In the genomic region with DNA sequence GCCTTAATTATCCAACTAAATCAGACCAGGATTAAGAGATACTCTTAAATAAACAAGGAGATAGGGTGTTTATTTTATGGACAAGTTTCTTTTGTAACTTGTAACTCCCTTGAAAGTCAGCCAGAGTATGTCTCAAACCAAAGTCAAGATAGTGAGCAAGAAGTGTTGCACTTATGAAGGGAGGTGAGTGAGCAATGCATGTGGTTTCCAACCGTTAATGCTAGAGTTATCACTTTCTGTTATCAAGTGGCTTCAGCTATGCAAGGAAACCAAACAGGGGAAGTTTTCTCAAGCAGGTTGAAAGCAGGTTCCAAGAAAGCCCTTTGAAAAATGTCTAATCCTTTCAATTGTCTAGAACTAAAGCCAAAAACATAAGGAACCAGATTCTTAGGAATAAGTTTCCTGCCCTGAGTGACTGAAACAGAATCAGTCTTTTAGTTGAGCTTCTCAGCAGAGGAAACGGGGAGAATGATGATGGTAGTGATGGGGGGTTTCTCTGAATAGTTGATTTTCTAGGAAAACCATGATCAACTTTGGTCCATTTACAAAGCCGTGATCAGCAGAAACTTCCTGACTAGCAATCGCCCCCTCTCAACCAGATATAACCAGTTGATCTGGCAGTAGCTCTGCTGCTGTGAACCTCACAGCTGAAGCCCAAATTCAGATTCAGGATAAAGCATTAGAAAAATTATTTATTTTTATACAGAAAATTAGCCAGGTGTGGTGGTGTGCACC, we compare ENCODE assay signal across 11 cellular contexts.
DNase-seq lines count a peak whose midpoint lies in the region; ATAC-seq and TF ChIP-seq lines count a peak whose summit lies in the region.
"Had no signal": no experiment of that assay in that cellular context is flagged by ENCODE, and none has a peak within 500 bp of the region (broad histone marks: within the 10 kb centered on the region; RNA-seq: fewer than 3 reads in every experiment).

No MANE protein-coding gene starts in this region.

- no peaks in the 10 kb centered on the region for H3F3A ChIP-seq in MM.1S (ENCODE audit: insufficient read depth, low read length)

- H3K4me2 ChIP-seq in MM.1S (ENCODE audit: low read depth, low read length), result no peak overlapping the region

- H3K27me3 ChIP-seq in MM.1S (replicated peaks; ENCODE audit: insufficient read depth, low read length), result peaks cover 9% of the 10 kb centered on the region; the same call in 1 of the 2 replicates
- H3K27me3 ChIP-seq: upper lobe of left lung had no signal

- no peak for TF ChIP-seq POLR2A in GM18505 (IDR thresholded peaks at IDR 0.05; ENCODE audit: borderline replicate concordance, extremely low read depth, insufficient read depth, insufficient read length)

- peak; percentile 21 for DNase-seq in A172 (ENCODE audit: low spot score)
- DNase-seq in MM.1S, result peak; percentile 26
- peak; percentile 55 for DNase-seq in choroid plexus epithelial cell (ENCODE audit: low read depth)
- DNase-seq in stimulated activated CD4-positive, alpha-beta T cell treated with anti-CD3 and anti-CD28 coated beads, Interleukin-1b, Interleukin-23, amount 100 ng/mL, for 48 hours, result no peak
- DNase-seq in Right ventricle myocardium superior, result no peak
- DNase-seq: activated effector memory CD4-positive, alpha-beta T cell treated with Interleukin-2 at 50 U/mL for 16 hours; dermis blood vessel endothelial cell; upper lobe of left lung had no signal

- ATAC-seq in GM19035 (IDR thresholded peaks at IDR 0.05; ENCODE audit: unreplicated experiment), result peak; percentile 48
- no peak for ATAC-seq in Right ventricle myocardium superior (ENCODE audit: poor library complexity)
- no peak for ATAC-seq in GM18868 (IDR thresholded peaks at IDR 0.05; ENCODE audit: unreplicated experiment)
- no peak for ATAC-seq in GM18505 (IDR thresholded peaks at IDR 0.05; ENCODE audit: unreplicated experiment)

- H3K9me3 ChIP-seq in MM.1S (replicated peaks; ENCODE audit: insufficient read depth, low read length), result no peaks in the 10 kb centered on the region
- H3K9me3 ChIP-seq: upper lobe of left lung had no signal

- TF ChIP-seq CTCF in MM.1S (IDR thresholded peaks at IDR 0.05; ENCODE audit: low read length) (no peak), choroid plexus epithelial cell (conservative IDR thresholded peaks at IDR 0.05; ENCODE audit: low read depth, low read length) (no peak)

- H2AFZ ChIP-seq in MM.1S (ENCODE audit: low read length), result no peak overlapping the region

- no peaks in the 10 kb centered on the region for H3K9me2 ChIP-seq in MM.1S (replicated peaks; ENCODE audit: insufficient read depth, low read length)

- peaks cover 16% of the 10 kb centered on the region for H3K4me1 ChIP-seq in MM.1S (ENCODE audit: low read length)

- no peaks in the 10 kb centered on the region for H3K79me2 ChIP-seq in MM.1S (ENCODE audit: low read length)

- no peak overlapping the region for H3K9ac ChIP-seq in MM.1S (ENCODE audit: low read length)

- no peaks in the 10 kb centered on the region for H3K36me3 ChIP-seq in MM.1S (replicated peaks; ENCODE audit: insufficient read depth, low read length)
- H3K36me3 ChIP-seq: upper lobe of left lung had no signal

- intact Hi-C loops in Right ventricle myocardium superior (cut with DNase I), result no loop called here

- H4K20me1 ChIP-seq in MM.1S (ENCODE audit: insufficient read depth, low read length), result no peaks in the 10 kb centered on the region

- H3K27ac ChIP-seq in MM.1S (ENCODE audit: low read length), result no peak overlapping the region
- H3K27ac ChIP-seq: upper lobe of left lung had no signal

- H3K4me3 ChIP-seq in MM.1S (ENCODE audit: low read length) (no peak overlapping the region), choroid plexus epithelial cell (ENCODE audit: low read depth, low read length) (no peak overlapping the region)
- H3K4me3 ChIP-seq: upper lobe of left lung had no signal

Comparison
In these comparisons a context has a peak if more than half of its experiments do, and no peak if none do; other contexts are left out.
1. DNase-seq: peak in A172 (single experiment), MM.1S (single experiment) and choroid plexus epithelial cell (single experiment); none in stimulated activated CD4-positive, alpha-beta T cell treated with anti-CD3 and anti-CD28 coated beads, Interleukin-1b, Interleukin-23, amount 100 ng/mL, for 48 hours (single experiment) and Right ventricle myocardium superior (single experiment).